ENCODE assay signal across 27 cellular contexts in the genomic region with DNA sequence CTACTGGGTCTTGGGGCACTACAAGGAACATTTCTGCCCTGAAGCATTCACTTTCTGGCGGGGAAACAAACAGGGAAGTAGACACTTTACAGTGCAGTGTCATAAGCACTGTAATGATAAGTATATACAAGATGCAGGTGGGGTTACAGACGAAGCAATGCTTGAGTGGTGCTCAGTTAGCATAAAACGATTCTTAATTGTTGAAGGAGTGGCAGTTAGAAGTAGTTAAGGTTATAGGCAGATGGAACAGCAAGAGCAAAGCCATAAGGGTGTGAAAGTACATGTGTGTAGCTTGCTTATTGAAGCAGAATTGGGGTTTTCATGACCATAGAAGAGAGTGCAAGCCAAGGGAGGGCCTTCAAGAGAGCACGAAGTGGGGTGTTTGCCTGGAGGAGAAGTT. TPM values are rescaled to one million over a fixed set of nuclear protein-coding genes. Genes with fewer than 3 reads are reported as not detected.
DNase-seq lines count a peak whose midpoint lies in the region; ATAC-seq and TF ChIP-seq lines count a peak whose summit lies in the region.
"Had no signal": no experiment of that assay in that cellular context is flagged by ENCODE, and none has a peak within 500 bp of the region (broad histone marks: within the 10 kb centered on the region; RNA-seq: fewer than 3 reads in every experiment).

No MANE protein-coding gene starts in this region.

- H3K27ac ChIP-seq in H9 (ENCODE audit: insufficient read length, low read depth, low read length) (no peak overlapping the region), Karpas-422 (ENCODE audit: low read length) (peak overlapping the region; percentile 58)
- H3K27ac ChIP-seq: brain microvascular endothelial cell, epithelial cell of prostate, foreskin keratinocyte, PC-9, psoas muscle, SJCRH30, uterus had no signal

- H2BK120ac ChIP-seq in H9 (ENCODE audit: low read depth, low read length, poor library complexity, severe bottlenecking) = no peak overlapping the region

- no CpG with 5 or more reads among the region's 4 CpGs for WGBS in H9 (ENCODE audit: extremely low coverage, insufficient read length, low lambda C conversion rate)

- H3K79me1 ChIP-seq in H9 (ENCODE audit: insufficient read depth, low read depth, low read length, poor library complexity, severe bottlenecking) = no peaks in the 10 kb centered on the region

- no peaks in the 10 kb centered on the region for H3K4me1 ChIP-seq in H9 (ENCODE audit: insufficient read depth, low read length)
- peaks cover 13% of the 10 kb centered on the region for H3K4me1 ChIP-seq in Karpas-422 (ENCODE audit: low read length)
- H3K4me1 ChIP-seq: foreskin keratinocyte, uterus had no signal

- DNase-seq in H9 (no peak), Karpas-422 (no peak), memory B cell (ENCODE audit: low spot score in 2 of 2) (no peak), HuH-7 (ENCODE audit: low spot score) (no peak), cerebellar cortex (ENCODE audit: low spot score) (no peak), pons (ENCODE audit: low spot score) (no peak), GM13976 (ENCODE audit: low spot score) (no peak)
- DNase-seq: activated CD8-positive, alpha-beta T cell treated with anti-CD3 and anti-CD28 coated beads, Interleukin-2, amount 10 ng/mL, durations not matched to agents 7 days and 5 days; activated naive CD8-positive, alpha-beta T cell treated with anti-CD3 and anti-CD28 coated beads for 36 hours; activated T-cell treated with anti-CD3 and anti-CD28 coated beads, Interleukin-2, amount 50 U/mL, for 72 hours; brain microvascular endothelial cell; CD8-positive, alpha-beta T cell; DND-41; foreskin keratinocyte; hypothalamus; NCI-H2029 treated with DMSO at 0.1 percent for 48 hours; NCI-H774; PC-9; psoas muscle; SJCRH30; stimulated activated CD4-positive, alpha-beta T cell treated with anti-CD3 and anti-CD28 coated beads, Interleukin-4, amount 100 ng/mL, for 24 hours; T-helper 2 cell; uterus had no signal

- no peak overlapping the region for H3K4ac ChIP-seq in H9 (ENCODE audit: low read depth, low read length)

- H3K9me2 ChIP-seq in Karpas-422 (replicated peaks; ENCODE audit: insufficient read depth, low read length) = no peaks in the 10 kb centered on the region

- in situ Hi-C loops in GM13976 (cut with MboI; ENCODE audit: low sequenced_read_pairs, unreplicated experiment) = no loop called here

- no peak overlapping the region for H2BK5ac ChIP-seq in H9 (ENCODE audit: insufficient read length, low read length)

- H3K36me3 Mint-ChIP-seq in H9 (ENCODE audit: insufficient read depth in 1 of 3, low read depth in 3 of 3) = peaks cover 9 to 16% (median 14%) of the 10 kb centered on the region in 3 experiments; a peak in 6 of 7 replicates
- H3K36me3 Mint-ChIP-seq in memory B cell = peaks cover 21% of the 10 kb centered on the region

- no peak overlapping the region for H3K4me3 ChIP-seq in Karpas-422 (ENCODE audit: low read length)
- H3K4me3 ChIP-seq: PC-9, psoas muscle, SJCRH30, smooth muscle cell, uterus had no signal

- 0 out of 2 replicates have a peak, but pooled peaks cover 2% of the 10 kb centered on the region for H3K79me2 ChIP-seq in H9 (ENCODE audit: insufficient read depth, low read length)
- no peaks in the 10 kb centered on the region for H3K79me2 ChIP-seq in Karpas-422 (ENCODE audit: low read length)

- H2AFZ ChIP-seq in H9 (ENCODE audit: low read length) (no peak overlapping the region), Karpas-422 (ENCODE audit: low read length) (no peak overlapping the region)
- H2AFZ ChIP-seq: PC-9 had no signal

- peak overlapping the region in 2 of 3 experiments; percentile 1 to 26; a peak in 1 of 7 replicates for H3K27ac Mint-ChIP-seq in H9
- H3K27ac Mint-ChIP-seq in memory B cell = peak overlapping the region; percentile 25
- H3K27ac Mint-ChIP-seq: activated CD8-positive, alpha-beta T cell treated with anti-CD3 and anti-CD28 coated beads, Interleukin-2, amount 10 ng/mL, durations not matched to agents 7 days and 5 days; activated naive CD8-positive, alpha-beta T cell treated with anti-CD3 and anti-CD28 coated beads for 36 hours; activated T-cell treated with anti-CD3 and anti-CD28 coated beads, Interleukin-2, amount 50 U/mL, for 72 hours; CD8-positive, alpha-beta T cell; WTC11 had no signal

- H4K5ac ChIP-seq in H9 (ENCODE audit: insufficient read length, low read depth, low read length) = no peak overlapping the region

- H3K27me3 Mint-ChIP-seq in H9 (ENCODE audit: low read depth) = no peaks in the 10 kb centered on the region
- no peaks in the 10 kb centered on the region for H3K27me3 Mint-ChIP-seq in memory B cell
- H3K27me3 Mint-ChIP-seq: activated naive CD8-positive, alpha-beta T cell treated with anti-CD3 and anti-CD28 coated beads for 36 hours had no signal

- H3K27me3 ChIP-seq in H9 (ENCODE audit: insufficient read depth, low read length) (no peaks in the 10 kb centered on the region), Karpas-422 (ENCODE audit: low read length) (no peaks in the 10 kb centered on the region)
- H3K27me3 ChIP-seq: brain microvascular endothelial cell, foreskin keratinocyte, SJCRH30, uterus had no signal

- no peak overlapping the region for H4K91ac ChIP-seq in H9 (ENCODE audit: insufficient read length, low read depth, low read length)

- no peak overlapping the region for H3T11ph ChIP-seq in H9 (ENCODE audit: low read length)

- ATAC-seq in GM18519 (IDR thresholded peaks at IDR 0.05; ENCODE audit: low FRiP score, unreplicated experiment) = peak; percentile 78
- ATAC-seq in memory B cell (ENCODE audit: low read depth) = peak; percentile 94
- ATAC-seq: activated CD8-positive, alpha-beta T cell treated with anti-CD3 and anti-CD28 coated beads, Interleukin-2, amount 10 ng/mL, durations not matched to agents 7 days and 5 days; activated T-cell treated with anti-CD3 and anti-CD28 coated beads, Interleukin-2, amount 50 U/mL, for 72 hours; CD8-positive, alpha-beta T cell; foreskin keratinocyte; psoas muscle; WTC11 had no signal

- H3K36me3 ChIP-seq in Karpas-422 (ENCODE audit: insufficient read depth, low read length) = no peaks in the 10 kb centered on the region
- H3K36me3 ChIP-seq: brain microvascular endothelial cell, SJCRH30, uterus had no signal

- H2BK20ac ChIP-seq in H9 (ENCODE audit: low read depth, low read length, poor library complexity, severe bottlenecking) = no peak overlapping the region

- no peak overlapping the region for H3K14ac ChIP-seq in H9 (ENCODE audit: insufficient read depth, low read length)

- H3K9me3 ChIP-seq in H9 (ENCODE audit: control insufficient read depth, low read depth, low read length) = no peaks in the 10 kb centered on the region
- H3K9me3 ChIP-seq in Karpas-422 (ENCODE audit: low read length) = no peaks in the 10 kb centered on the region
- H3K9me3 ChIP-seq: psoas muscle, SJCRH30, uterus had no signal

- H3K4me2 ChIP-seq in H9 (ENCODE audit: insufficient read depth, insufficient read length, low read length) (no peak overlapping the region), Karpas-422 (ENCODE audit: low read depth, low read length, poor library complexity, severe bottlenecking) (no peak overlapping the region)
- H3K4me2 ChIP-seq: PC-9, smooth muscle cell had no signal

- H3K9ac ChIP-seq in H9 (ENCODE audit: extremely low read depth, insufficient read length, low read length) (no peak overlapping the region), Karpas-422 (ENCODE audit: low read length) (peak overlapping the region; percentile 26; the same call in 1 of the 2 replicates)

- H3K4me3 Mint-ChIP-seq in H9 = no peak overlapping the region
- no peak overlapping the region for H3K4me3 Mint-ChIP-seq in memory B cell
- H3K4me3 Mint-ChIP-seq: activated CD8-positive, alpha-beta T cell treated with anti-CD3 and anti-CD28 coated beads, Interleukin-2, amount 10 ng/mL, durations not matched to agents 7 days and 5 days; activated naive CD8-positive, alpha-beta T cell treated with anti-CD3 and anti-CD28 coated beads for 36 hours; activated T-cell treated with anti-CD3 and anti-CD28 coated beads, Interleukin-2, amount 50 U/mL, for 72 hours; CD8-positive, alpha-beta T cell; WTC11 had no signal

- no peak overlapping the region for H2BK15ac ChIP-seq in H9 (ENCODE audit: low read depth, low read length)

- H3K4me1 Mint-ChIP-seq in H9 (peaks cover 7 to 10% of the 10 kb centered on the region in 2 experiments), memory B cell (peaks cover 15% of the 10 kb centered on the region)

- H4K20me1 ChIP-seq in H9 (ENCODE audit: control insufficient read depth, insufficient read depth, insufficient read length) = no peaks in the 10 kb centered on the region
- no peaks in the 10 kb centered on the region for H4K20me1 ChIP-seq in Karpas-422 (ENCODE audit: insufficient read depth, low read depth, low read length)

- no peak overlapping the region for H2AK5ac ChIP-seq in H9 (ENCODE audit: insufficient read length, low read length)

- H3K9me3 Mint-ChIP-seq in H9 = no peaks in the 10 kb centered on the region
- no peaks in the 10 kb centered on the region for H3K9me3 Mint-ChIP-seq in memory B cell
- H3K9me3 Mint-ChIP-seq: activated naive CD8-positive, alpha-beta T cell treated with anti-CD3 and anti-CD28 coated beads for 36 hours; activated T-cell treated with anti-CD3 and anti-CD28 coated beads, Interleukin-2, amount 50 U/mL, for 72 hours; CD8-positive, alpha-beta T cell; WTC11 had no signal

- H4K8ac ChIP-seq in H9 (replicated peaks; ENCODE audit: insufficient read length, low read depth, low read length) = no peak overlapping the region

- no peaks in the 10 kb centered on the region for H3K23me2 ChIP-seq in H9 (ENCODE audit: insufficient read length, low read depth, low read length, poor library complexity, severe bottlenecking)

- H3K18ac ChIP-seq in H9 (ENCODE audit: insufficient read length, low read depth, low read length) = no peak overlapping the region

- TF ChIP-seq CTCF in H9 (conservative IDR thresholded peaks at IDR 0.05) (no peak), GM13976 (IDR thresholded peaks at IDR 0.05; ENCODE audit: borderline replicate concordance, control extremely low read depth, extremely low read depth, insufficient read depth, missing control alignments) (no peak)

- H3K56ac ChIP-seq in H9 (ENCODE audit: insufficient read length, low read depth, low read length) = no peak overlapping the region

- H3K23ac ChIP-seq in H9 (ENCODE audit: insufficient read length, low read depth, low read length) = no peak overlapping the region

- no peak overlapping the region for H2BK12ac ChIP-seq in H9 (ENCODE audit: insufficient read length, low read depth, low read length)

RNA-seq across cellular contexts. Expression of gene SLC25A26, which starts 46.2 kb away (rescaled TPM):
- 30.2 TPM in 2 replicates for total RNA-seq in H9 (2021)
- 23.2 and 42.1 TPM in 2 replicates for total RNA-seq in Karpas-422 (2014; rRNA removed; shearing (Covaris generic); ENCODE audit: low replicate concordance)
